15 cellular contexts compared by ENCODE assay signal in the genomic region with DNA sequence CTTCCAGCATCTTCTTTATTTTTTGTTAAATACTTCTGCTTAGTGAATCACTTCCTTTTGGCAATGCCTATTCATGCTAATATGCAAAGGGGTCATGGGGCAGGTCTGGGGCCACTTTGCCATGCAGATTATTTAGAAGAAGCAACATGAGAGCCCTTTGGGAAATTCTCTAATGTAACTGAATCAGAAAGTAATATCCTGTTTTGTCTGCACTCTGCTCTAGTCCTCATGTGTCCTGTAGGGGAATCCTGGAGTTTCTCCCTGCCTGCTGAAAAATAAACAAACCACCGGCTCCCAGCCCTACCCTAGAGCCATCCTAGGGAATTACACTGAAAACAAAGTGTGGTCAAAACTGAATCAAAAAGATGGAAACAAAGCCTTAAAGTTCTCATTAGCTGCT.
DNase-seq lines count a peak whose midpoint lies in the region; ATAC-seq, FAIRE-seq and TF ChIP-seq lines count a peak whose summit lies in the region.
"Had no signal": no experiment of that assay in that cellular context is flagged by ENCODE, and none has a peak within 500 bp of the region (broad histone marks: within the 10 kb centered on the region; RNA-seq: fewer than 3 reads in every experiment).

No MANE protein-coding gene starts in this region.

- H3K27ac ChIP-seq in SK-N-SH (ENCODE audit: low read depth in 2 of 2, low read length in 1 of 2) (no peak overlapping the region), PC-3 (ENCODE audit: low read length) (no peak overlapping the region)
- H3K27ac ChIP-seq: esophagus muscularis mucosa, HL-60, uterus had no signal

- H2AFZ ChIP-seq in SK-N-SH (ENCODE audit: low read depth): no peak overlapping the region
- no peak overlapping the region for H2AFZ ChIP-seq in PC-3 (ENCODE audit: low read length)

- 85% methylated on average over 1 of the region's 1 CpG for WGBS in SK-N-SH (ENCODE audit: low lambda C conversion rate)

- intact Hi-C loops in PC-3 (cut with micrococcal nuclease): no loop called here

- H3K36me3 ChIP-seq in SK-N-SH (replicated peaks in 1 of 2; ENCODE audit: control insufficient read depth in 1 of 2, insufficient read depth in 2 of 2, low read length in 1 of 2): no peaks in the 10 kb centered on the region
- H3K36me3 ChIP-seq in PC-3 (ENCODE audit: low read depth, low read length): no peaks in the 10 kb centered on the region
- H3K36me3 ChIP-seq: esophagus muscularis mucosa, uterus had no signal

- CTCF ChIA-PET in SK-N-SH (lab: Yijun Ruan, JAX) (no interaction called here), PC-3 (lab: Charles Lee) (no interaction called here)

- no TSS peak for BruUV-seq in PC-3 (replicated peaks; lab: Mats Ljungman, UMichigan)

- TF ChIP-seq CTCF in SK-N-SH (IDR thresholded peaks at IDR 0.05): no peak; the same call in 1 of the 2 replicates
- TF ChIP-seq CTCF in PC-3 (conservative IDR thresholded peaks at IDR 0.05; ENCODE audit: low read depth, low read length): peak; percentile 47

- H3K4me2 ChIP-seq in SK-N-SH: no peak overlapping the region
- no peak overlapping the region for H3K4me2 ChIP-seq in PC-3 (ENCODE audit: low read length)

- H3K9me2 ChIP-seq in SK-N-SH (no peaks in the 10 kb centered on the region), PC-3 (replicated peaks; ENCODE audit: low read length) (no peaks in the 10 kb centered on the region)

- H3K9me3 ChIP-seq in SK-N-SH (0 out of 2 replicates have a peak, but pooled peaks cover 12% of the 10 kb centered on the region), PC-3 (ENCODE audit: low read length) (peaks cover 10% of the 10 kb centered on the region; the same call in 1 of the 2 replicates)

- no peaks in the 10 kb centered on the region for H4K20me1 ChIP-seq in SK-N-SH (ENCODE audit: insufficient read depth)
- H4K20me1 ChIP-seq in PC-3 (ENCODE audit: low read length): no peaks in the 10 kb centered on the region

- DNase-seq in SK-N-SH (no peak), PC-3 (peak; percentile 48), fibroblast of gingiva (ENCODE audit: low read depth) (peak; percentile 98), skeletal muscle cell (ENCODE audit: low read depth) (peak; percentile 72), RCC 7860 (ENCODE audit: low spot score) (no peak), SW480 (ENCODE audit: low spot score) (no peak)
- DNase-seq: activated B cell treated with CpG ODN at 0.5 μM for 24 hours, NCI-H1092, NCI-H524, SIG-M5, uterus had no signal

- H3K4me3 ChIP-seq in SK-N-SH (ENCODE audit: low read depth in 2 of 2, low read length in 1 of 2) (no peak overlapping the region), PC-3 (ENCODE audit: low read length) (no peak overlapping the region), skeletal muscle cell (ENCODE audit: low read depth, low read length) (no peak overlapping the region)
- H3K4me3 ChIP-seq: esophagus muscularis mucosa, uterus had no signal

- no peaks in the 10 kb centered on the region for H3K79me2 ChIP-seq in SK-N-SH (ENCODE audit: insufficient read depth)
- H3K79me2 ChIP-seq in PC-3 (ENCODE audit: low read length): no peaks in the 10 kb centered on the region

- H3K27me3 ChIP-seq in SK-N-SH (ENCODE audit: insufficient read depth) (no peaks in the 10 kb centered on the region), PC-3 (ENCODE audit: low read length) (peaks cover 7% of the 10 kb centered on the region; the same call in 1 of the 2 replicates)
- H3K27me3 ChIP-seq: esophagus muscularis mucosa, uterus had no signal

- H3F3A ChIP-seq in SK-N-SH (replicated peaks; ENCODE audit: insufficient read depth): no peaks in the 10 kb centered on the region
- no peaks in the 10 kb centered on the region for H3F3A ChIP-seq in PC-3 (ENCODE audit: low read length, unreplicated experiment)

- ATAC-seq in SK-N-SH treated with all-trans-retinoic acid at 6 μM for 48 hours: peak; percentile 56; the same call in 2 of the 3 replicates
- ATAC-seq in PC-3: peak; percentile 67
- ATAC-seq in GM18498 (IDR thresholded peaks at IDR 0.05; ENCODE audit: unreplicated experiment): no peak

- no peak overlapping the region for H3K9ac ChIP-seq in SK-N-SH
- no peak overlapping the region for H3K9ac ChIP-seq in PC-3 (ENCODE audit: low read length)

- no peak for TF ChIP-seq EP300 in SK-N-SH (IDR thresholded peaks at IDR 0.05; ENCODE audit: borderline replicate concordance in 1 of 2, low read depth in 1 of 2, low read length in 1 of 2)

- FAIRE-seq in RCC 7860 (lab: Jason Lieb, UNC): no peak

- H3K4me1 ChIP-seq in SK-N-SH (ENCODE audit: control insufficient read depth in 1 of 2, insufficient read depth in 2 of 2, low read depth in 1 of 2, low read length in 1 of 2): no peaks in the 10 kb centered on the region
- no peaks in the 10 kb centered on the region for H3K4me1 ChIP-seq in PC-3 (ENCODE audit: insufficient read depth, low read length)
- H3K4me1 ChIP-seq: uterus had no signal

- POLR2A ChIA-PET in SK-N-SH (lab: Yijun Ruan, JAX): no interaction called here
- POLR2A ChIA-PET in PC-3 (lab: Charles Lee; ENCODE audit: unreplicated experiment): no interaction called here

- no peak for TF ChIP-seq RAD21 in SK-N-SH (IDR thresholded peaks at IDR 0.05; ENCODE audit: low read length)

TF ChIP-seq in SK-N-SH treated with all-trans-retinoic acid at 6 μM for 48 hours, 23 proteins besides CTCF, POLR2A, EP300 and RAD21 (continues in another document):
- no peak for TF ChIP-seq BACH2 (CRISPR knock-in tag; IDR thresholded peaks at IDR 0.05; ENCODE audit: borderline replicate concordance)
- no peak for TF ChIP-seq ZNF70 (CRISPR knock-in tag; IDR thresholded peaks at IDR 0.05)
- TF ChIP-seq, protein P1, sequence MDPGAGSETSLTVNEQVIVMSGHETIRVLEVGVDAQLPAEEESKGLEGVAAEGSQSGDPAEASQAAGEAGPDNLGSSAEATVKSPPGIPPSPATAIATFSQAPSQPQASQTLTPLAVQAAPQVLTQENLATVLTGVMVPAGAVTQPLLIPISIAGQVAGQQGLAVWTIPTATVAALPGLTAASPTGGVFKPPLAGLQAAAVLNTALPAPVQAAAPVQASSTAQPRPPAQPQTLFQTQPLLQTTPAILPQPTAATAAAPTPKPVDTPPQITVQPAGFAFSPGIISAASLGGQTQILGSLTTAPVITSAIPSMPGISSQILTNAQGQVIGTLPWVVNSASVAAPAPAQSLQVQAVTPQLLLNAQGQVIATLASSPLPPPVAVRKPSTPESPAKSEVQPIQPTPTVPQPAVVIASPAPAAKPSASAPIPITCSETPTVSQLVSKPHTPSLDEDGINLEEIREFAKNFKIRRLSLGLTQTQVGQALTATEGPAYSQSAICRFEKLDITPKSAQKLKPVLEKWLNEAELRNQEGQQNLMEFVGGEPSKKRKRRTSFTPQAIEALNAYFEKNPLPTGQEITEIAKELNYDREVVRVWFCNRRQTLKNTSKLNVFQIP (CRISPR knock-in tag; IDR thresholded peaks at IDR 0.05; ENCODE audit: borderline replicate concordance, low read depth): no peak
- no peak for TF ChIP-seq ZNF8 (CRISPR knock-in tag; IDR thresholded peaks at IDR 0.05)
- no peak for TF ChIP-seq ARNTL (CRISPR knock-in tag; IDR thresholded peaks at IDR 0.05; ENCODE audit: borderline replicate concordance, low read depth)
- TF ChIP-seq ZFP3 (CRISPR knock-in tag; IDR thresholded peaks at IDR 0.05): no peak
- no peak for TF ChIP-seq GLIS3 (CRISPR knock-in tag; IDR thresholded peaks at IDR 0.05)

TF ChIP-seq in SK-N-SH, 30 proteins besides CTCF, POLR2A, EP300 and RAD21:
- TF ChIP-seq, protein P2, sequence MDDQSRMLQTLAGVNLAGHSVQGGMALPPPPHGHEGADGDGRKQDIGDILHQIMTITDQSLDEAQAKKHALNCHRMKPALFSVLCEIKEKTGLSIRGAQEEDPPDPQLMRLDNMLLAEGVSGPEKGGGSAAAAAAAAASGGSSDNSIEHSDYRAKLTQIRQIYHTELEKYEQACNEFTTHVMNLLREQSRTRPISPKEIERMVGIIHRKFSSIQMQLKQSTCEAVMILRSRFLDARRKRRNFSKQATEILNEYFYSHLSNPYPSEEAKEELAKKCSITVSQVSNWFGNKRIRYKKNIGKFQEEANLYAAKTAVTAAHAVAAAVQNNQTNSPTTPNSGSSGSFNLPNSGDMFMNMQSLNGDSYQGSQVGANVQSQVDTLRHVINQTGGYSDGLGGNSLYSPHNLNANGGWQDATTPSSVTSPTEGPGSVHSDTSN (IDR thresholded peaks at IDR 0.05): no peak
- TF ChIP-seq, protein P3, sequence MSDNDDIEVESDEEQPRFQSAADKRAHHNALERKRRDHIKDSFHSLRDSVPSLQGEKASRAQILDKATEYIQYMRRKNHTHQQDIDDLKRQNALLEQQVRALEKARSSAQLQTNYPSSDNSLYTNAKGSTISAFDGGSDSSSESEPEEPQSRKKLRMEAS (IDR thresholded peaks at IDR 0.05; ENCODE audit: low read depth): no peak

Comparison
In these comparisons a context has a peak if more than half of its experiments do, and no peak if none do; other contexts are left out.
1. DNase-seq: peak in PC-3 (single experiment), fibroblast of gingiva (single experiment) and skeletal muscle cell (single experiment); none in SK-N-SH (single experiment), RCC 7860 (single experiment) and SW480 (single experiment).